Comparison of ENCODE assay signal across 13 cellular contexts in genomic region chr4:174119051-174119450, GRCh38.
A peak's percentile ranks its signal among the peaks of the same experiment; 100 is the strongest.
DNase-seq lines count a peak whose midpoint lies in the region; ATAC-seq, FAIRE-seq and TF ChIP-seq lines count a peak whose summit lies in the region.
"Had no signal": no experiment of that assay in that cellular context is flagged by ENCODE, and none has a peak within 500 bp of the region (broad histone marks: within the 10 kb centered on the region; RNA-seq: fewer than 3 reads in every experiment).

No MANE protein-coding gene starts in this region.

- ATAC-seq in GM19463 (IDR thresholded peaks at IDR 0.05; ENCODE audit: unreplicated experiment), result no peak
- no peak for ATAC-seq in activated T-helper 17 cell treated with anti-CD3 and anti-CD28 coated beads, Interleukin-2, amount 50 U/mL, for 72 hours (replicated peaks)

- TF ChIP-seq EP300 in sigmoid colon (IDR thresholded peaks at IDR 0.05), result no peak

- peak overlapping the region in 3 of 4 donors; percentile 71 to 82 (median 78) for H3K27ac ChIP-seq in sigmoid colon
- H3K27ac ChIP-seq: cardiac muscle cell had no signal

- H3K4me3 ChIP-seq in NB4 (ENCODE audit: low read depth, low read length), result no peak overlapping the region
- H3K4me3 ChIP-seq in bronchial epithelial cell (ENCODE audit: low read depth, low read length), result no peak overlapping the region
- peak overlapping the region in 3 of 4 donors; percentile 33 to 46 (median 45) for H3K4me3 ChIP-seq in sigmoid colon

- no peaks in the 10 kb centered on the region for H3K36me3 Mint-ChIP-seq in activated T-helper 17 cell treated with anti-CD3 and anti-CD28 coated beads, Interleukin-2, amount 50 U/mL, for 72 hours (ENCODE audit: low read depth)

- TF ChIP-seq CTCF in NB4 (IDR thresholded peaks at IDR 0.05; ENCODE audit: low read depth, low read length), result no peak
- TF ChIP-seq CTCF in bronchial epithelial cell (IDR thresholded peaks at IDR 0.05; ENCODE audit: insufficient read depth, low read length, severe bottlenecking), result no peak
- no peak for TF ChIP-seq CTCF in sigmoid colon (IDR thresholded peaks at IDR 0.05)
- no peak for TF ChIP-seq CTCF in GM13977 (IDR thresholded peaks at IDR 0.05; ENCODE audit: extremely low read depth, insufficient read depth, missing control alignments)

- in situ Hi-C loops in GM13977 (cut with MboI; ENCODE audit: low pct_unique_long_range_greater_than_20kb, low sequenced_read_pairs, unreplicated experiment), result no loop called here

- H3K9me3 ChIP-seq in sigmoid colon, result no peaks in the 10 kb centered on the region

- TF ChIP-seq POLR2A in NB4 (IDR thresholded peaks at IDR 0.05; ENCODE audit: extremely low read depth, insufficient read length) (no peak), sigmoid colon (IDR thresholded peaks at IDR 0.05) (no peak)

- H3K4me1 Mint-ChIP-seq in activated T-helper 17 cell treated with anti-CD3 and anti-CD28 coated beads, Interleukin-2, amount 50 U/mL, for 72 hours, result no peaks in the 10 kb centered on the region
- H3K4me1 Mint-ChIP-seq: nephron had no signal

- H3K27me3 ChIP-seq in bronchial epithelial cell (ENCODE audit: control insufficient read depth, insufficient read depth, low read length) (no peaks in the 10 kb centered on the region), sigmoid colon (no peaks in the 10 kb centered on the region)
- H3K27me3 ChIP-seq: cardiac muscle cell had no signal

- peaks cover 0 to 62% (median 42%) of the 10 kb centered on the region in 4 donors for H3K4me1 ChIP-seq in sigmoid colon

- WGBS in sigmoid colon, 2 donors, result 89 to 92% methylated on average over 4 of the region's 4 CpGs

- FAIRE-seq in bronchial epithelial cell (lab: Jason Lieb, UNC), result no peak
- FAIRE-seq: kidney had no signal

- no peaks in the 10 kb centered on the region for H3K9me3 Mint-ChIP-seq in activated T-helper 17 cell treated with anti-CD3 and anti-CD28 coated beads, Interleukin-2, amount 50 U/mL, for 72 hours
- H3K9me3 Mint-ChIP-seq: nephron had no signal

- intact Hi-C loops in sigmoid colon (cut with DNase I), result loop anchor here (2.0 kb wide), 1 partner anchor 610 kb away; no protein-coding TSS in a partner anchor

- H3K36me3 ChIP-seq in bronchial epithelial cell (ENCODE audit: control insufficient read depth, insufficient read depth, low read length) (no peaks in the 10 kb centered on the region), sigmoid colon (no peaks in the 10 kb centered on the region)
- H3K36me3 ChIP-seq: cardiac muscle cell had no signal

- H3K4me3 Mint-ChIP-seq in activated T-helper 17 cell treated with anti-CD3 and anti-CD28 coated beads, Interleukin-2, amount 50 U/mL, for 72 hours, result no peak overlapping the region
- H3K4me3 Mint-ChIP-seq: nephron had no signal

- peaks cover 41% of the 10 kb centered on the region for H3K27me3 Mint-ChIP-seq in activated T-helper 17 cell treated with anti-CD3 and anti-CD28 coated beads, Interleukin-2, amount 50 U/mL, for 72 hours

- peak; percentile 52 for DNase-seq in EL
- DNase-seq in NB4 (ENCODE audit: low read depth), result peak; percentile 61
- DNase-seq in bronchial epithelial cell (ENCODE audit: low read depth), result peak; percentile 59
- no peak for DNase-seq in sigmoid colon
- no peak for DNase-seq in GM13977 (ENCODE audit: low spot score)
- DNase-seq in amniotic stem cell (lab: John Stamatoyannopoulos, UW), result no peak
- DNase-seq: kidney; NCI-H2081; stimulated activated CD4-positive, alpha-beta T cell treated with anti-CD3 and anti-CD28 coated beads, Interleukin-15, amount 100 ng/mL, for 24 hours had no signal

- no peak overlapping the region for H3K27ac Mint-ChIP-seq in activated T-helper 17 cell treated with anti-CD3 and anti-CD28 coated beads, Interleukin-2, amount 50 U/mL, for 72 hours
- H3K27ac Mint-ChIP-seq: nephron had no signal

Comparison
In these comparisons a context has a peak if more than half of its experiments do, and no peak if none do; other contexts are left out.
1. DNase-seq: peak in EL (single experiment), NB4 (single experiment) and bronchial epithelial cell (single experiment); none in sigmoid colon (single experiment), GM13977 (single experiment) and amniotic stem cell (single experiment).
2. H3K4me3 ChIP-seq: peak in sigmoid colon (3 of 4); none in NB4 (single experiment) and bronchial epithelial cell (single experiment).